26 cellular contexts compared by ENCODE assay signal in genomic region chr5:156628421-156628820, GRCh38.
"Had no signal": no experiment of that assay in that cellular context is flagged by ENCODE, and none has a peak within 500 bp of the region (broad histone marks: within the 10 kb centered on the region; RNA-seq: fewer than 3 reads in every experiment).

No MANE protein-coding gene starts in this region.

- H3K4me1 ChIP-seq: stomach, suprapubic skin, testis, tibial artery, tibial nerve, transverse colon, upper lobe of left lung, upper lobe of right lung, uterus, vagina had no signal

- H3K4me3 ChIP-seq: stomach, suprapubic skin, testis, thoracic aorta, thyroid gland, tibial artery, tibial nerve, transverse colon, upper lobe of left lung, upper lobe of right lung, uterus, vagina had no signal

- H3K36me3 ChIP-seq: stomach, suprapubic skin, thoracic aorta, thyroid gland, tibial nerve, transverse colon, upper lobe of left lung, upper lobe of right lung, uterus, vagina had no signal

- H3K9me3 ChIP-seq: stomach, suprapubic skin, testis, thoracic aorta, thyroid gland, tibial artery, tibial nerve, transverse colon, upper lobe of left lung, upper lobe of right lung, uterus, vagina had no signal

- H3K27me3 ChIP-seq: stomach, suprapubic skin, testis, thyroid gland, tibial artery, tibial nerve, transverse colon, upper lobe of left lung, upper lobe of right lung, uterus, vagina had no signal

- H3K27ac ChIP-seq: stomach, suprapubic skin, testis, thoracic aorta, thyroid gland, tibial artery, tibial nerve, transverse colon, upper lobe of left lung, upper lobe of right lung, uterus, vagina had no signal

- ATAC-seq: stimulated activated effector memory CD8-positive, alpha-beta T cell treated with anti-CD3 and anti-CD28 coated beads, Interleukin-12 subunit alpha, Interleukin-12 subunit beta, amount 100 ng/mL, for 72 hours; stimulated activated memory B cell treated with anti-CD40 and anti-IgM and Interleukin-4, amounts not matched to agents 10 μg/mL and 1 μg/mL and 100 μg/mL, for 72 hours; stimulated activated naive B cell treated with anti-CD40 and anti-IgM and Interleukin-4, amounts not matched to agents 10 μg/mL and 1 μg/mL and 100 μg/mL, for 72 hours; stimulated activated naive CD8-positive, alpha-beta T cell treated with anti-CD3 and anti-CD28 coated beads, Interleukin-15, amount 100 ng/mL, for 72 hours; stimulated activated naive CD8-positive, alpha-beta T cell treated with anti-CD3 and anti-CD28 coated beads, Interleukin-15, Interleukin-2, amounts not matched to agents 100 U/mL and 50 U/mL, for 24 hours; upper lobe of right lung had no signal

- DNase-seq: stimulated activated CD4-positive, alpha-beta T cell treated with anti-CD3 and anti-CD28 coated beads, Interleukin-2, amount 100 ng/mL, for 48 hours; stimulated activated CD4-positive, alpha-beta T cell treated with anti-CD3 and anti-CD28 coated beads, Interleukin-4, amount 100 ng/mL, for 1 hour; stimulated activated CD4-positive, alpha-beta T cell treated with anti-CD3 and anti-CD28 coated beads, Interleukin-4, amount 100 ng/mL, for 24 hours; stimulated activated CD4-positive, alpha-beta T cell treated with anti-CD3 and anti-CD28 coated beads, Interleukin-4, amount 100 ng/mL, for 4 hours; stimulated activated CD8-positive, alpha-beta memory T cell treated with anti-CD3 and anti-CD28 coated beads, Interleukin-4, amount 100 ng/mL, for 48 hours; stimulated activated naive B cell treated with anti-CD40 and anti-IgM and Interleukin-4, amounts not matched to agents 10 μg/mL and 1 μg/mL and 100 μg/mL, for 72 hours; stimulated activated naive CD4-positive, alpha-beta T cell; stimulated activated naive CD4-positive, alpha-beta T cell treated with Interleukin-2 at 50 U/mL for 16 hours; stimulated activated naive CD8-positive, alpha-beta T cell treated with anti-CD3 and anti-CD28 coated beads, Interleukin-15, amount 100 ng/mL, for 72 hours; stimulated activated naive CD8-positive, alpha-beta T cell treated with anti-CD3 and anti-CD28 coated beads, Interleukin-15, Interleukin-2, amounts not matched to agents 100 U/mL and 50 U/mL, for 24 hours; stomach; substantia nigra; testis; thyroid gland; tibial artery; transverse colon; trophoblast cell; upper lobe of left lung; upper lobe of right lung; uterus had no signal
